ENCODE assay signal across 27 cellular contexts in genomic region chr2:150272404-150272803, GRCh38.
DNase-seq lines count a peak whose midpoint lies in the region; ATAC-seq, FAIRE-seq and TF ChIP-seq lines count a peak whose summit lies in the region.
"Had no signal": no experiment of that assay in that cellular context is flagged by ENCODE, and none has a peak within 500 bp of the region (broad histone marks: within the 10 kb centered on the region; RNA-seq: fewer than 3 reads in every experiment).

No MANE protein-coding gene starts in this region.

- H3K9me3 ChIP-seq in astrocyte (ENCODE audit: insufficient read depth, low read depth, low read length) (no peaks in the 10 kb centered on the region), smooth muscle cell (replicated peaks; ENCODE audit: low read depth) (no peaks in the 10 kb centered on the region)
- peaks cover 0 to 3% of the 10 kb centered on the region in 2 donors for H3K9me3 ChIP-seq in CD4-positive, alpha-beta memory T cell (ENCODE audit: control insufficient read depth in 1 of 2, low read length in 2 of 2)
- H3K9me3 ChIP-seq: colonic mucosa had no signal

- CTCF ChIA-PET in CD4-positive, alpha-beta memory T cell (lab: Charles Lee; ENCODE audit: partially characterized antibody), result no interaction called here

- intact Hi-C loops in left colon (cut with DNase I, micrococcal nuclease), result no loop called here
- intact Hi-C loops in CD4-positive, alpha-beta memory T cell (cut with micrococcal nuclease), result no loop called here

- H3K27me3 ChIP-seq in GM23338 (ENCODE audit: insufficient read depth), result no peaks in the 10 kb centered on the region
- no peaks in the 10 kb centered on the region for H3K27me3 ChIP-seq in astrocyte (ENCODE audit: insufficient read depth, low read length)
- no peaks in the 10 kb centered on the region for H3K27me3 ChIP-seq in foreskin keratinocyte
- H3K27me3 ChIP-seq in smooth muscle cell (ENCODE audit: low read depth), result no peaks in the 10 kb centered on the region
- no peaks in the 10 kb centered on the region for H3K27me3 ChIP-seq in CD4-positive, alpha-beta memory T cell (ENCODE audit: insufficient read depth, low read length)
- H3K27me3 ChIP-seq: colonic mucosa, suprapubic skin had no signal

- H3K9ac ChIP-seq in astrocyte (ENCODE audit: low read length) (no peak overlapping the region), smooth muscle cell (ENCODE audit: low read depth) (no peak overlapping the region)

- H3K36me3 ChIP-seq in GM23338 (ENCODE audit: insufficient read depth) (peaks cover 7% of the 10 kb centered on the region; the same call in 1 of the 2 replicates), astrocyte (ENCODE audit: insufficient read depth, low read length) (no peaks in the 10 kb centered on the region), smooth muscle cell (ENCODE audit: low read depth) (no peaks in the 10 kb centered on the region)
- H3K36me3 ChIP-seq in CD4-positive, alpha-beta memory T cell (ENCODE audit: insufficient read depth, low read length), result no peaks in the 10 kb centered on the region
- H3K36me3 ChIP-seq: colonic mucosa, suprapubic skin had no signal

- H3K4me3 Mint-ChIP-seq in GM23338, result no peak overlapping the region
- H3K4me3 Mint-ChIP-seq in astrocyte (ENCODE audit: unreplicated experiment), result no peak overlapping the region
- no peak overlapping the region for H3K4me3 Mint-ChIP-seq in CD4-positive, alpha-beta memory T cell
- H3K4me3 Mint-ChIP-seq: activated CD4-positive, alpha-beta memory T cell treated with anti-CD3 and anti-CD28 coated beads for 36 hours; activated naive CD4-positive, alpha-beta T cell treated with anti-CD3 and anti-CD28 coated beads, Interleukin-2, amount 50 U/mL, for 24 hours; activated T-helper 17 cell treated with anti-CD3 and anti-CD28 coated beads, Interleukin-2, amount 50 U/mL, for 72 hours; natural killer cell treated with Interleukin-12 subunit alpha and Interleukin-12 subunit beta and Interleukin-15 and Interleukin-18, amount 100 ng/mL, for 72 hours; T-helper 2 cell treated with Interferon-gamma antibody and Interleukin-4, amounts not matched to agents 5 μg/mL and 100 μg/mL, for 36 hours had no signal

- H3K27ac ChIP-seq in GM23338 (ENCODE audit: low read depth) (no peak overlapping the region), astrocyte (ENCODE audit: low read depth, low read length) (no peak overlapping the region), foreskin keratinocyte (peak overlapping the region; percentile 43), smooth muscle cell (ENCODE audit: low read depth) (peak overlapping the region; percentile 66)
- no peak overlapping the region for H3K27ac ChIP-seq in CD4-positive, alpha-beta memory T cell (ENCODE audit: low read depth, low read length)
- H3K27ac ChIP-seq: colonic mucosa, suprapubic skin had no signal

- peaks cover 8% of the 10 kb centered on the region for H3K9me2 ChIP-seq in GM23338 (ENCODE audit: insufficient read depth)

- peaks cover 3% of the 10 kb centered on the region for H3K27me3 Mint-ChIP-seq in GM23338 (ENCODE audit: insufficient read depth, low read depth, poor library complexity)
- H3K27me3 Mint-ChIP-seq in astrocyte (ENCODE audit: low read depth, unreplicated experiment), result no peaks in the 10 kb centered on the region
- H3K27me3 Mint-ChIP-seq in CD4-positive, alpha-beta memory T cell, result no peaks in the 10 kb centered on the region
- H3K27me3 Mint-ChIP-seq: activated CD4-positive, alpha-beta memory T cell treated with anti-CD3 and anti-CD28 coated beads for 36 hours; activated naive CD4-positive, alpha-beta T cell treated with anti-CD3 and anti-CD28 coated beads, Interleukin-2, amount 50 U/mL, for 24 hours; activated T-helper 17 cell treated with anti-CD3 and anti-CD28 coated beads, Interleukin-2, amount 50 U/mL, for 72 hours; natural killer cell treated with Interleukin-12 subunit alpha and Interleukin-12 subunit beta and Interleukin-15 and Interleukin-18, amount 100 ng/mL, for 72 hours had no signal

- H2AFZ ChIP-seq in GM23338, result peak overlapping the region; percentile 2; the same call in 1 of the 2 replicates
- no peak overlapping the region for H2AFZ ChIP-seq in astrocyte (ENCODE audit: low read depth, low read length)
- H2AFZ ChIP-seq in smooth muscle cell (ENCODE audit: low read depth), result peak overlapping the region; percentile 71

- FAIRE-seq in astrocyte (lab: Jason Lieb, UNC), result no peak
- FAIRE-seq: bronchial epithelial cell, GM12878 had no signal

- peaks cover 47% of the 10 kb centered on the region for H3K36me3 Mint-ChIP-seq in GM23338 (ENCODE audit: low read depth)
- peaks cover 1% of the 10 kb centered on the region for H3K36me3 Mint-ChIP-seq in astrocyte (ENCODE audit: low read depth, unreplicated experiment)
- no peaks in the 10 kb centered on the region for H3K36me3 Mint-ChIP-seq in CD4-positive, alpha-beta memory T cell
- H3K36me3 Mint-ChIP-seq: activated CD4-positive, alpha-beta memory T cell treated with anti-CD3 and anti-CD28 coated beads for 36 hours; activated naive CD4-positive, alpha-beta T cell treated with anti-CD3 and anti-CD28 coated beads, Interleukin-2, amount 50 U/mL, for 24 hours had no signal

- H3K27ac Mint-ChIP-seq in GM23338 (no peak overlapping the region), astrocyte (ENCODE audit: unreplicated experiment) (peak overlapping the region; percentile 75)
- H3K27ac Mint-ChIP-seq in CD4-positive, alpha-beta memory T cell, result no peak overlapping the region
- H3K27ac Mint-ChIP-seq: activated CD4-positive, alpha-beta memory T cell treated with anti-CD3 and anti-CD28 coated beads for 36 hours; activated naive CD4-positive, alpha-beta T cell treated with anti-CD3 and anti-CD28 coated beads, Interleukin-2, amount 50 U/mL, for 24 hours; activated T-helper 17 cell treated with anti-CD3 and anti-CD28 coated beads, Interleukin-2, amount 50 U/mL, for 72 hours; natural killer cell treated with Interleukin-12 subunit alpha and Interleukin-12 subunit beta and Interleukin-15 and Interleukin-18, amount 100 ng/mL, for 72 hours; T-helper 2 cell treated with Interferon-gamma antibody and Interleukin-4, amounts not matched to agents 5 μg/mL and 100 μg/mL, for 36 hours had no signal

- H3F3A ChIP-seq in GM23338 (replicated peaks; ENCODE audit: low read depth), result no peaks in the 10 kb centered on the region
- H3F3A ChIP-seq in smooth muscle cell (ENCODE audit: low read depth), result peaks cover 3% of the 10 kb centered on the region

- TF ChIP-seq CTCF in GM23338 (conservative IDR thresholded peaks at IDR 0.05; ENCODE audit: low read depth in 2 of 2), result no peak
- no peak for TF ChIP-seq CTCF in astrocyte (IDR thresholded peaks at IDR 0.05; ENCODE audit: insufficient read depth, low read depth, low read length)
- no peak for TF ChIP-seq CTCF in foreskin keratinocyte (conservative IDR thresholded peaks at IDR 0.05)
- no peak for TF ChIP-seq CTCF in smooth muscle cell (IDR thresholded peaks at IDR 0.05; ENCODE audit: borderline replicate concordance, insufficient read depth, poor library complexity, severe bottlenecking)

- no peak overlapping the region for H3K4me3 ChIP-seq in GM23338
- H3K4me3 ChIP-seq in astrocyte (ENCODE audit: insufficient read depth, low read depth, low read length), result no peak overlapping the region
- no peak overlapping the region for H3K4me3 ChIP-seq in smooth muscle cell
- H3K4me3 ChIP-seq in CD4-positive, alpha-beta memory T cell (ENCODE audit: low read length in 2 of 2), result no peak overlapping the region
- H3K4me3 ChIP-seq: colonic mucosa, GM12878, suprapubic skin had no signal

- H3K4me2 ChIP-seq in GM23338 (no peak overlapping the region), astrocyte (ENCODE audit: low read length) (no peak overlapping the region), smooth muscle cell (peak overlapping the region; percentile 41)

- H4K20me1 ChIP-seq in GM23338 (replicated peaks; ENCODE audit: insufficient read depth) (no peaks in the 10 kb centered on the region), astrocyte (ENCODE audit: insufficient read depth, low read length) (no peaks in the 10 kb centered on the region), smooth muscle cell (ENCODE audit: low read depth) (no peaks in the 10 kb centered on the region)

- POLR2A ChIA-PET in CD4-positive, alpha-beta memory T cell (lab: Charles Lee; ENCODE audit: partially characterized antibody), result no interaction called here

- H3K4me1 ChIP-seq in GM23338 (ENCODE audit: insufficient read depth) (no peaks in the 10 kb centered on the region), astrocyte (ENCODE audit: insufficient read depth, low read length) (peaks cover 8% of the 10 kb centered on the region), foreskin keratinocyte (peaks cover 29% of the 10 kb centered on the region), smooth muscle cell (ENCODE audit: low read depth) (no peaks in the 10 kb centered on the region)
- no peaks in the 10 kb centered on the region for H3K4me1 ChIP-seq in CD4-positive, alpha-beta memory T cell (ENCODE audit: insufficient read depth, low read length)
- H3K4me1 ChIP-seq: colonic mucosa had no signal

- no peak for DNase-seq in GM23338 (ENCODE audit: low spot score)
- no peak for DNase-seq in astrocyte (ENCODE audit: low read depth)
- DNase-seq in foreskin keratinocyte, result no peak
- no peak for DNase-seq in smooth muscle cell (lab: John Stamatoyannopoulos, UW; ENCODE audit: unreplicated experiment)
- DNase-seq in left colon, result no peak
- no peak for DNase-seq in CD4-positive, alpha-beta memory T cell
- DNase-seq: activated CD4-positive, alpha-beta memory T cell treated with anti-CD3 and anti-CD28 coated beads for 36 hours; activated CD4-positive, alpha-beta T cell treated with anti-CD3 and anti-CD28 coated beads for 1 hour; amygdala; colonic mucosa; DMS153; effector CD8-positive, alpha-beta T cell; kidney; NCI-H2029 treated with DMSO at 0.1 percent for 48 hours; NCI-H526; SHP77; stimulated activated CD4-positive, alpha-beta T cell treated with anti-CD3 and anti-CD28 coated beads, Interleukin-1b, Interleukin-23, amount 100 ng/mL, for 48 hours; stimulated activated naive CD4-positive, alpha-beta T cell treated with Interleukin-2 at 50 U/mL for 16 hours had no signal

- H3K79me2 ChIP-seq in GM23338 (replicated peaks; ENCODE audit: insufficient read depth) (no peaks in the 10 kb centered on the region), astrocyte (ENCODE audit: insufficient read depth, low read length) (no peaks in the 10 kb centered on the region), smooth muscle cell (ENCODE audit: low read depth) (no peaks in the 10 kb centered on the region)

- H3K9me3 Mint-ChIP-seq in GM23338, result peaks cover 25% of the 10 kb centered on the region
- H3K9me3 Mint-ChIP-seq in astrocyte (ENCODE audit: unreplicated experiment), result peaks cover 7% of the 10 kb centered on the region
- peaks cover 0 to 24% (median 9%) of the 10 kb centered on the region in 8 donors for H3K9me3 Mint-ChIP-seq in CD4-positive, alpha-beta memory T cell

- H3K4me1 Mint-ChIP-seq in GM23338, result peaks cover 11% of the 10 kb centered on the region
- peaks cover 23% of the 10 kb centered on the region for H3K4me1 Mint-ChIP-seq in astrocyte (ENCODE audit: low read depth, unreplicated experiment)
- no peaks in the 10 kb centered on the region for H3K4me1 Mint-ChIP-seq in CD4-positive, alpha-beta memory T cell
- H3K4me1 Mint-ChIP-seq: activated naive CD4-positive, alpha-beta T cell treated with anti-CD3 and anti-CD28 coated beads, Interleukin-2, amount 50 U/mL, for 24 hours; activated T-helper 17 cell treated with anti-CD3 and anti-CD28 coated beads, Interleukin-2, amount 50 U/mL, for 72 hours had no signal

- ATAC-seq in GM23338 (no peak), foreskin keratinocyte (no peak), GM21367 (IDR thresholded peaks at IDR 0.05; ENCODE audit: unreplicated experiment) (no peak), left colon (no peak)
- ATAC-seq: activated T-helper 17 cell treated with anti-CD3 and anti-CD28 coated beads, Interleukin-2, amount 50 U/mL, for 72 hours; GM12878; HCT116; natural killer cell treated with Interleukin-12 subunit alpha and Interleukin-12 subunit beta and Interleukin-15 and Interleukin-18, amount 100 ng/mL, for 72 hours had no signal

Comparison
In these comparisons a context has a peak if more than half of its experiments do, and no peak if none do; other contexts are left out.
1. H3K27ac ChIP-seq: peak in foreskin keratinocyte (single experiment) and smooth muscle cell (single experiment); none in GM23338 (single experiment), astrocyte (single experiment) and CD4-positive, alpha-beta memory T cell (single experiment).